1 cellular context compared by ENCODE assay signal in the genomic region with DNA sequence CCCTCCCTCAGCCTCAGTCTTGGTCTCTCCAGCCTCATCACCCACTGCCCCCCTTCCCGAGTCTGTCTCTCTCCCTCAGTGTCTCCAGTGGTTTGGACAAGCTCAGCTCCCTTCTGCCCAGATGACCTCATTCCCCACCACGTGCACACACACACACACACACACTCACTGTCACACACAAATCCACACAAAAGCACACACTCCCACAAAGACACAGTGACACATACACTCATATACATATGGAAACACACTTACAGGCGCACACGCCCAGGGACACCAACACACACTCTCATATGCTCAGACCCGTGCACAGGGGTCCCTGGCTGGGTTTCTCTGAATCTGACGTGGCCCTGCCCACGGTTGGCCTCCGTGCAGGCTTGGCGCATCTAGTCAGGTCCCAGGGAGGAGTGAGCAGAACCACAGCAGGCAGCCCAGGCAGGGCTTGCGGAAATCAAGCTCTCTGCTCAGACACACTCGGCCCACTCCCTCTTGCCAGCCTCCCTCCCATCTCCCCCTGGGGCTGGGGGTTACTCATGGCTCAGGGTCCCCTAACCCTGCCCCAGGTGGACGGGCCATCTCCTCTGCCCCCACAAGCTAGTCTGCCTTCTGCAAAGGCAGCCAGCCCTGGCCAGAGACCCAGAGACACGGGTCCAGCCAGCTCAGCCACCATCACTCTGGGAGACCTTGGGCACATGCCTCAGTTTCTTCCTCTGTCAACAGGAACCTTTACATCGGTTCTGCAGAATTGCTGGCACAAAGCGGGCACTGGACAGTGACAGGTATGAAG.
TF ChIP-seq lines count a peak whose summit lies in the region.

No MANE protein-coding gene starts in this region.

TF ChIP-seq in GM23338, 12 proteins besides CTCF, POLR2A, EP300 and RAD21 (continued from another document):
- no peak for TF ChIP-seq ZNF462 (CRISPR knock-in tag; IDR thresholded peaks at IDR 0.05)
- TF ChIP-seq ZNF331 (CRISPR knock-in tag; IDR thresholded peaks at IDR 0.05; ENCODE audit: low read depth), result no peak
- no peak for TF ChIP-seq ZNF114 (CRISPR knock-in tag; IDR thresholded peaks at IDR 0.05)
- no peak for TF ChIP-seq EZH2 (IDR thresholded peaks at IDR 0.05; ENCODE audit: low read depth, unreplicated experiment)
- no peak for TF ChIP-seq POLR2AphosphoS5 (IDR thresholded peaks at IDR 0.05; ENCODE audit: low read depth)
- no peak for TF ChIP-seq NANOG (IDR thresholded peaks at IDR 0.05; ENCODE audit: borderline replicate concordance)
